In genomic region chr13:91659583-91660415, GRCh38 we compare ENCODE assay signal across 23 cellular contexts.
DNase-seq lines count a peak whose midpoint lies in the region; ATAC-seq, FAIRE-seq and TF ChIP-seq lines count a peak whose summit lies in the region.
"Had no signal": no experiment of that assay in that cellular context is flagged by ENCODE, and none has a peak within 500 bp of the region (broad histone marks: within the 10 kb centered on the region; RNA-seq: fewer than 3 reads in every experiment).

No MANE protein-coding gene starts in this region.

- in situ Hi-C loops in GM12878 (cut with MboI) = no loop called here

- H3K79me2 ChIP-seq in GM12878 (ENCODE audit: control insufficient read depth, insufficient read depth, low read length) = no peaks in the 10 kb centered on the region

- H3K27me3 ChIP-seq in GM12878 (replicated peaks in 1 of 2; ENCODE audit: control insufficient read depth in 2 of 2, insufficient read depth in 2 of 2, low read length in 1 of 2) (no peaks in the 10 kb centered on the region), small intestine (ENCODE audit: control insufficient read depth in 2 of 2, insufficient read depth in 2 of 2, low read length in 2 of 2) (no peaks in the 10 kb centered on the region)
- H3K27me3 ChIP-seq: cardiac muscle cell, heart left ventricle had no signal

- H3K4me3 ChIP-seq in LNCaP clone FGC (ENCODE audit: low read depth, low read length) = no peak overlapping the region
- H3K4me3 ChIP-seq in GM12878 = no peak overlapping the region
- H3K4me3 ChIP-seq in small intestine (ENCODE audit: low read depth in 1 of 2, low read length in 2 of 2) = no peak overlapping the region
- H3K4me3 ChIP-seq: cardiac muscle cell, heart left ventricle, psoas muscle had no signal

- peak; percentile 45 for ATAC-seq in GM18868 (IDR thresholded peaks at IDR 0.05; ENCODE audit: unreplicated experiment)
- no peak; the same call in 1 of the 3 replicates for ATAC-seq in GM12878
- ATAC-seq in HG03196 (IDR thresholded peaks at IDR 0.05; ENCODE audit: unreplicated experiment) = no peak
- no peak for ATAC-seq in HG03097 (IDR thresholded peaks at IDR 0.05; ENCODE audit: low FRiP score, unreplicated experiment)
- ATAC-seq: activated CD8-positive, alpha-beta T cell treated with anti-CD3 and anti-CD28 coated beads for 36 hours; heart left ventricle; psoas muscle; stimulated activated naive CD8-positive, alpha-beta T cell treated with anti-CD3 and anti-CD28 coated beads, Interleukin-15, amount 100 ng/mL, for 72 hours had no signal

- TF ChIP-seq EP300 in GM12878 (IDR thresholded peaks at IDR 0.05; ENCODE audit: borderline replicate concordance in 1 of 2, control insufficient read depth in 1 of 2, low read depth in 2 of 2, low read length in 2 of 2) = no peak

- H3K9ac ChIP-seq in GM12878 (ENCODE audit: control insufficient read depth, insufficient read depth, low read length) = no peak overlapping the region
- H3K9ac ChIP-seq: SK-N-SH had no signal

- H3K9me3 ChIP-seq in GM12878 (replicated peaks; ENCODE audit: control insufficient read depth, insufficient read depth, low read length) (no peaks in the 10 kb centered on the region), small intestine (ENCODE audit: control insufficient read depth, low read depth) (no peaks in the 10 kb centered on the region)
- H3K9me3 ChIP-seq: heart left ventricle, psoas muscle, SK-N-SH had no signal

- DNase-seq in DMS153 treated with DMSO at 0.1 percent for 48 hours (lab: John Stamatoyannopoulos, UW; ENCODE audit: unreplicated experiment) = peak; percentile 28
- DNase-seq in LNCaP clone FGC (ENCODE audit: low read depth) = peak; percentile 59
- peak; percentile 2 for DNase-seq in GM12878 (ENCODE audit: low read depth, low spot score)
- DNase-seq in small intestine = no peak
- DNase-seq: activated CD8-positive, alpha-beta T cell treated with anti-CD3 and anti-CD28 coated beads for 36 hours; amniotic stem cell; CD4-positive, CD25-positive, alpha-beta regulatory T cell; dermis blood vessel endothelial cell; DMS53; heart left ventricle; NCI-H1048; psoas muscle; RPMI8226; SK-N-SH; stimulated activated CD4-positive, alpha-beta T cell treated with anti-CD3 and anti-CD28 coated beads, Interleukin-4, amount 100 ng/mL, for 1 hour; stimulated activated naive CD8-positive, alpha-beta T cell treated with anti-CD3 and anti-CD28 coated beads, Interleukin-15, amount 100 ng/mL, for 72 hours; trophoblast cell had no signal

- no TSS peak for BruUV-seq in GM12878 (replicated peaks; lab: Mats Ljungman, UMichigan)

- intact Hi-C loops in GM12878 (cut with micrococcal nuclease; ENCODE audit: unreplicated experiment) = loop anchor here (5.0 kb wide), 1 partner anchor 152 kb away; no protein-coding TSS in a partner anchor

- no peak for TF ChIP-seq POLR2A in GM12878 (IDR thresholded peaks at IDR 0.05; ENCODE audit: low read depth, low read length)

- POLR2A ChIA-PET in GM12878 (lab: Charles Lee) = no interaction called here

- no peaks in the 10 kb centered on the region for H3K36me3 ChIP-seq in GM12878 (ENCODE audit: control insufficient read depth in 2 of 2, insufficient read depth in 2 of 2, low read length in 1 of 2)
- no peaks in the 10 kb centered on the region for H3K36me3 ChIP-seq in small intestine (ENCODE audit: control insufficient read depth in 2 of 2, insufficient read depth in 2 of 2, low read length in 2 of 2)
- H3K36me3 ChIP-seq: cardiac muscle cell, heart left ventricle had no signal

- RAD21 ChIA-PET in GM12878 (lab: Charles Lee; ENCODE audit: unreplicated experiment) = no interaction called here

- CTCF ChIA-PET in GM12878 (lab: Yijun Ruan, JAX) = interaction anchor here (0.9 to 1.5 kb wide), 2 partner anchors 13 to 16 kb away, joined by 4 to 5 read pairs; no protein-coding TSS in a partner anchor

- no peak for TF ChIP-seq RAD21 in GM12878 (IDR thresholded peaks at IDR 0.05; ENCODE audit: insufficient read depth, low read depth, low read length)

- H2AFZ ChIP-seq in GM12878 (ENCODE audit: control insufficient read depth, low read depth, low read length) = no peak overlapping the region

- TF ChIP-seq CTCF in LNCaP clone FGC (IDR thresholded peaks at IDR 0.05; ENCODE audit: control insufficient read depth, extremely low read depth, insufficient read depth) (no peak), GM12878 (IDR thresholded peaks at IDR 0.05 in 2 of 3, conservative IDR thresholded peaks at IDR 0.05 in 1 of 3; ENCODE audit: control insufficient read depth in 2 of 3, extremely low read depth in 1 of 3, insufficient read depth in 1 of 3, low read depth in 3 of 3, low read length in 3 of 3) (no peak)

- no peak overlapping the region for H3K27ac ChIP-seq in GM12878 (ENCODE audit: control insufficient read depth, insufficient read depth)
- no peak overlapping the region for H3K27ac ChIP-seq in small intestine (ENCODE audit: low read depth in 1 of 2, low read length in 1 of 2)
- H3K27ac ChIP-seq: cardiac muscle cell, heart left ventricle, psoas muscle had no signal

- FAIRE-seq in GM12878 (lab: Jason Lieb, UNC) (no peak), small intestine (lab: Jason Lieb, UNC) (no peak)
- FAIRE-seq: endothelial cell of umbilical vein, GM12892 had no signal

- SMC1A ChIA-PET in GM12878 (lab: Charles Lee; ENCODE audit: uncharacterized antibody, unreplicated experiment) = interaction anchor here (0.6 to 2.5 kb wide), 5 partner anchors 10 to 282 kb away, joined by 3 to 7 read pairs (median 3); no protein-coding TSS in a partner anchor

- H4K20me1 ChIP-seq in GM12878 (ENCODE audit: control insufficient read depth, insufficient read depth) = no peaks in the 10 kb centered on the region

- H3K4me2 ChIP-seq in GM12878 (ENCODE audit: control insufficient read depth, insufficient read depth) = no peak overlapping the region
- H3K4me2 ChIP-seq: SK-N-SH had no signal

- H3K4me1 ChIP-seq in GM12878 (ENCODE audit: control insufficient read depth, insufficient read depth, low read length) = no peaks in the 10 kb centered on the region
- no peaks in the 10 kb centered on the region for H3K4me1 ChIP-seq in small intestine (ENCODE audit: control insufficient read depth in 2 of 2, insufficient read depth in 1 of 2, low read depth in 1 of 2, low read length in 1 of 2)
- H3K4me1 ChIP-seq: heart left ventricle, psoas muscle had no signal

- whole genome bisulfite sequencing in GM12878 (ENCODE audit: insufficient coverage, insufficient replicate concordance, low lambda C conversion rate, missing lambda C conversion rate) = 6% methylated on average over 3 of the region's 3 CpGs
- WGBS in small intestine, 3 donors = 65 to 72% (median 71%) methylated on average over 3 of the region's 3 CpGs

TF ChIP-seq in GM12878, 131 proteins besides CTCF, POLR2A, EP300 and RAD21 (continues in another document):
- TF ChIP-seq ZNF207 (IDR thresholded peaks at IDR 0.05; ENCODE audit: borderline replicate concordance) (no peak), BRCA1 (IDR thresholded peaks at IDR 0.05; ENCODE audit: low read depth, low read length) (no peak), YBX1 (IDR thresholded peaks at IDR 0.05) (no peak), FOXM1 (IDR thresholded peaks at IDR 0.05; ENCODE audit: low read depth, low read length) (no peak), POLR2AphosphoS5 (IDR thresholded peaks at IDR 0.05; ENCODE audit: low read length) (no peak), TAF1 (IDR thresholded peaks at IDR 0.05; ENCODE audit: borderline replicate concordance, low read depth, low read length) (no peak), NRF1 (conservative IDR thresholded peaks at IDR 0.05; ENCODE audit: low read depth, low read length) (no peak), SUPT20H (IDR thresholded peaks at IDR 0.05; ENCODE audit: borderline replicate concordance, control insufficient read depth, low read depth, low read length) (no peak), USF2 (IDR thresholded peaks at IDR 0.05; ENCODE audit: borderline replicate concordance, low read depth, low read length) (no peak), IKZF1 (conservative IDR thresholded peaks at IDR 0.05) (no peak), RFX5 (IDR thresholded peaks at IDR 0.05; ENCODE audit: low read depth, low read length) (no peak)
- TF ChIP-seq, protein P1, sequence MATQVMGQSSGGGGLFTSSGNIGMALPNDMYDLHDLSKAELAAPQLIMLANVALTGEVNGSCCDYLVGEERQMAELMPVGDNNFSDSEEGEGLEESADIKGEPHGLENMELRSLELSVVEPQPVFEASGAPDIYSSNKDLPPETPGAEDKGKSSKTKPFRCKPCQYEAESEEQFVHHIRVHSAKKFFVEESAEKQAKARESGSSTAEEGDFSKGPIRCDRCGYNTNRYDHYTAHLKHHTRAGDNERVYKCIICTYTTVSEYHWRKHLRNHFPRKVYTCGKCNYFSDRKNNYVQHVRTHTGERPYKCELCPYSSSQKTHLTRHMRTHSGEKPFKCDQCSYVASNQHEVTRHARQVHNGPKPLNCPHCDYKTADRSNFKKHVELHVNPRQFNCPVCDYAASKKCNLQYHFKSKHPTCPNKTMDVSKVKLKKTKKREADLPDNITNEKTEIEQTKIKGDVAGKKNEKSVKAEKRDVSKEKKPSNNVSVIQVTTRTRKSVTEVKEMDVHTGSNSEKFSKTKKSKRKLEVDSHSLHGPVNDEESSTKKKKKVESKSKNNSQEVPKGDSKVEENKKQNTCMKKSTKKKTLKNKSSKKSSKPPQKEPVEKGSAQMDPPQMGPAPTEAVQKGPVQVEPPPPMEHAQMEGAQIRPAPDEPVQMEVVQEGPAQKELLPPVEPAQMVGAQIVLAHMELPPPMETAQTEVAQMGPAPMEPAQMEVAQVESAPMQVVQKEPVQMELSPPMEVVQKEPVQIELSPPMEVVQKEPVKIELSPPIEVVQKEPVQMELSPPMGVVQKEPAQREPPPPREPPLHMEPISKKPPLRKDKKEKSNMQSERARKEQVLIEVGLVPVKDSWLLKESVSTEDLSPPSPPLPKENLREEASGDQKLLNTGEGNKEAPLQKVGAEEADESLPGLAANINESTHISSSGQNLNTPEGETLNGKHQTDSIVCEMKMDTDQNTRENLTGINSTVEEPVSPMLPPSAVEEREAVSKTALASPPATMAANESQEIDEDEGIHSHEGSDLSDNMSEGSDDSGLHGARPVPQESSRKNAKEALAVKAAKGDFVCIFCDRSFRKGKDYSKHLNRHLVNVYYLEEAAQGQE (IDR thresholded peaks at IDR 0.05; ENCODE audit: low read depth, low read length) = no peak
